20 cellular contexts compared by ENCODE assay signal in the genomic region with DNA sequence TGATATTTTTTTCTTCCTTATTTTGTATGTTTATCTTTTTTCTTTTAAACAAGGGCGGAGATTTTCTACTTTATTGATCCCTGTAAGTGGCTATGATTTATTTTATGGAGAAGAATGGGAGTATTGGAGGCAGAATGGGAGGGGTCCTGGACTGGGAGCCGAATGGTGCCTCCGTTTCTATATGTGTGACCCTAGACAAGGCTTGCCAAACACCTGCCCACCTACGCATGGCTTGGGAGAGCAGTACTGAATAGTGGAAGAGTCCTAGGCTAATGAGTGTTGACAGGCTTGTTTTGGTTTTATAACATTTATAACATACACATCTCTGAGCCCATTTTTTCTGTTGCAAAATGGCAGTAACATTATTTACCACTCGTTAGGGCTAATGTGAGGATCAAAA. TPM values are rescaled to one million over a fixed set of nuclear protein-coding genes. Genes with fewer than 3 reads are reported as not detected.
DNase-seq lines count a peak whose midpoint lies in the region; ATAC-seq and TF ChIP-seq lines count a peak whose summit lies in the region.
"Had no signal": no experiment of that assay in that cellular context is flagged by ENCODE, and none has a peak within 500 bp of the region (broad histone marks: within the 10 kb centered on the region; RNA-seq: fewer than 3 reads in every experiment).

No MANE protein-coding gene starts in this region.

- peaks cover 20% of the 10 kb centered on the region for H3K36me3 Mint-ChIP-seq in progenitor cell of endocrine pancreas (ENCODE audit: insufficient read depth)
- H3K36me3 Mint-ChIP-seq: stimulated activated effector memory CD8-positive, alpha-beta T cell treated with anti-CD3 and anti-CD28 coated beads, Interleukin-12 subunit alpha, Interleukin-12 subunit beta, amount 100 ng/mL, for 72 hours had no signal

- TF ChIP-seq CTCF in heart right ventricle (IDR thresholded peaks at IDR 0.05) = no peak
- TF ChIP-seq CTCF in progenitor cell of endocrine pancreas (IDR thresholded peaks at IDR 0.05; ENCODE audit: unreplicated experiment) = no peak
- TF ChIP-seq CTCF in foreskin keratinocyte (conservative IDR thresholded peaks at IDR 0.05) = no peak

- peak overlapping the region; percentile 27 for H3K4me3 Mint-ChIP-seq in progenitor cell of endocrine pancreas (ENCODE audit: low read depth)
- H3K4me3 Mint-ChIP-seq: activated CD4-positive, alpha-beta T cell treated with anti-CD3 and anti-CD28 coated beads for 36 hours; CD4-positive, alpha-beta memory T cell; dendritic cell treated with granulocyte-macrophage colony-stimulating factor and Interleukin-4, amounts not matched to agents 40 ng/mL and 50 ng/mL, for 4 days; stimulated activated effector memory CD8-positive, alpha-beta T cell treated with anti-CD3 and anti-CD28 coated beads, Interleukin-12 subunit alpha, Interleukin-12 subunit beta, amount 100 ng/mL, for 72 hours had no signal

- DNase-seq in heart right ventricle = no peak
- DNase-seq in Right ventricle myocardium superior = no peak
- no peak for DNase-seq in progenitor cell of endocrine pancreas (ENCODE audit: low spot score, unreplicated experiment)
- DNase-seq in aorta = no peak
- DNase-seq in foreskin keratinocyte = no peak
- DNase-seq: activated CD4-positive, alpha-beta T cell treated with anti-CD3 and anti-CD28 coated beads for 36 hours; activated effector memory CD4-positive, alpha-beta T cell treated with anti-CD3 and anti-CD28 coated beads, Interleukin-2, amount 50 U/mL, for 16 hours; CD4-positive, alpha-beta memory T cell; erythroblast; glutamatergic neuron; IMR-90; MV-4-11; spleen; T1000 had no signal

- peaks cover 0 to 5% (median 0%) of the 10 kb centered on the region in 9 donors for H3K36me3 ChIP-seq in heart right ventricle
- no peaks in the 10 kb centered on the region for H3K36me3 ChIP-seq in duodenal mucosa (ENCODE audit: control insufficient read depth in 1 of 2, insufficient read depth in 2 of 2, low read length in 2 of 2)
- H3K36me3 ChIP-seq in aorta (ENCODE audit: control insufficient read depth in 1 of 2, insufficient read depth in 2 of 2, low read length in 1 of 2) = no peaks in the 10 kb centered on the region
- H3K36me3 ChIP-seq: SJSA1, spleen had no signal

- peaks cover 0 to 11% (median 0%) of the 10 kb centered on the region in 11 donors for H3K9me3 ChIP-seq in heart right ventricle
- H3K9me3 ChIP-seq in duodenal mucosa (ENCODE audit: control insufficient read depth in 1 of 2, low read length in 2 of 2) = no peaks in the 10 kb centered on the region
- no peaks in the 10 kb centered on the region for H3K9me3 ChIP-seq in aorta (ENCODE audit: control insufficient read depth, low read length)
- H3K9me3 ChIP-seq: SJSA1 had no signal

- H3K27me3 ChIP-seq in heart right ventricle = no peaks in the 10 kb centered on the region
- no peaks in the 10 kb centered on the region for H3K27me3 ChIP-seq in duodenal mucosa (ENCODE audit: control insufficient read depth in 1 of 2, insufficient read depth in 2 of 2, low read length in 2 of 2)
- no peaks in the 10 kb centered on the region for H3K27me3 ChIP-seq in aorta (ENCODE audit: control insufficient read depth in 1 of 2, insufficient read depth in 2 of 2, low read length in 1 of 2)
- no peaks in the 10 kb centered on the region for H3K27me3 ChIP-seq in foreskin keratinocyte
- H3K27me3 ChIP-seq: SJSA1, spleen had no signal

- WGBS in heart right ventricle, 2 donors = 80 to 83% methylated on average over 5 of the region's 5 CpGs
- 75% methylated on average over 5 of the region's 5 CpGs for WGBS in aorta, 2 donors

- H3K27ac Mint-ChIP-seq in progenitor cell of endocrine pancreas = peak overlapping the region; percentile 88
- H3K27ac Mint-ChIP-seq: activated CD4-positive, alpha-beta T cell treated with anti-CD3 and anti-CD28 coated beads for 36 hours; CD4-positive, alpha-beta memory T cell; dendritic cell treated with granulocyte-macrophage colony-stimulating factor and Interleukin-4, amounts not matched to agents 40 ng/mL and 50 ng/mL, for 4 days; stimulated activated effector memory CD8-positive, alpha-beta T cell treated with anti-CD3 and anti-CD28 coated beads, Interleukin-12 subunit alpha, Interleukin-12 subunit beta, amount 100 ng/mL, for 72 hours had no signal

- H3K4me1 ChIP-seq in heart right ventricle (peaks cover 20 to 80% (median 63%) of the 10 kb centered on the region in 9 donors), duodenal mucosa (ENCODE audit: control insufficient read depth in 1 of 2, insufficient read depth in 2 of 2, low read length in 2 of 2) (peaks cover 22 to 51% of the 10 kb centered on the region in 2 donors), aorta (ENCODE audit: control insufficient read depth in 1 of 2, insufficient read depth in 2 of 2, low read length in 2 of 2) (peaks cover 4 to 7% of the 10 kb centered on the region in 2 donors), foreskin keratinocyte (no peaks in the 10 kb centered on the region)

- H3K4me3 ChIP-seq in heart right ventricle (peak overlapping the region in 1 of 10 donors; percentile 1), duodenal mucosa (ENCODE audit: low read depth in 1 of 2, low read length in 2 of 2) (peak overlapping the region; percentile 38 to 49), aorta (ENCODE audit: low read length in 2 of 2) (no peak overlapping the region)
- H3K4me3 ChIP-seq: SJSA1, spleen had no signal

- peaks cover under 1% of the 10 kb centered on the region for H3K9me3 Mint-ChIP-seq in progenitor cell of endocrine pancreas (ENCODE audit: low read depth)
- H3K9me3 Mint-ChIP-seq: dendritic cell treated with granulocyte-macrophage colony-stimulating factor and Interleukin-4, amounts not matched to agents 40 ng/mL and 50 ng/mL, for 4 days; stimulated activated effector memory CD8-positive, alpha-beta T cell treated with anti-CD3 and anti-CD28 coated beads, Interleukin-12 subunit alpha, Interleukin-12 subunit beta, amount 100 ng/mL, for 72 hours had no signal

- H3K27me3 Mint-ChIP-seq in progenitor cell of endocrine pancreas = no peaks in the 10 kb centered on the region
- H3K27me3 Mint-ChIP-seq: activated CD4-positive, alpha-beta T cell treated with anti-CD3 and anti-CD28 coated beads for 36 hours; CD4-positive, alpha-beta memory T cell; dendritic cell treated with granulocyte-macrophage colony-stimulating factor and Interleukin-4, amounts not matched to agents 40 ng/mL and 50 ng/mL, for 4 days had no signal

- ATAC-seq in heart right ventricle (no peak), Right ventricle myocardium superior (ENCODE audit: poor library complexity) (no peak), aorta (ENCODE audit: low FRiP score) (no peak), HG03378 (IDR thresholded peaks at IDR 0.05; ENCODE audit: unreplicated experiment) (no peak), HG03196 (IDR thresholded peaks at IDR 0.05; ENCODE audit: unreplicated experiment) (no peak), foreskin keratinocyte (no peak)
- ATAC-seq: activated CD4-positive, alpha-beta T cell treated with anti-CD3 and anti-CD28 coated beads for 36 hours; stimulated activated effector memory CD8-positive, alpha-beta T cell treated with anti-CD3 and anti-CD28 coated beads, Interleukin-12 subunit alpha, Interleukin-12 subunit beta, amount 100 ng/mL, for 72 hours had no signal

- H3K9ac ChIP-seq in duodenal mucosa (ENCODE audit: low read depth in 1 of 2, low read length in 2 of 2) = peak overlapping the region in 1 of 2 donors; percentile 28

- peaks cover 56% of the 10 kb centered on the region for H3K4me1 Mint-ChIP-seq in progenitor cell of endocrine pancreas (ENCODE audit: low read depth)

- intact Hi-C loops in heart right ventricle (cut with DNase I) (loop anchor here in 1 of 10 donors (2.0 kb wide), 1 partner anchor 28 kb away; the partner anchor contains the start of gene STK38L), Right ventricle myocardium superior (cut with DNase I) (loop anchor here (2.0 kb wide), 1 partner anchor 18 kb away; no protein-coding TSS in a partner anchor), aorta (cut with DNase I) (no loop called here)

- H3K27ac ChIP-seq in heart right ventricle (peak overlapping the region in 9 of 10 donors; percentile 18 to 83 (median 73)), duodenal mucosa (ENCODE audit: low read depth, low read length) (peak overlapping the region; percentile 58), aorta (ENCODE audit: low read depth in 1 of 2, low read length in 2 of 2) (peak overlapping the region; percentile 22 to 51), foreskin keratinocyte (no peak overlapping the region)
- H3K27ac ChIP-seq: SJSA1, spleen had no signal

RNA-seq across cellular contexts. Expression of gene STK38L, which starts 29.0 kb away (rescaled TPM):
- total RNA-seq in heart right ventricle (100 to 1,000 TPM in 5 of 10 donors, 10 to 100 TPM in 5; 40.7 to 165 (median 104) TPM), Right ventricle myocardium superior (55.1 TPM), progenitor cell of endocrine pancreas (145 and 149 TPM in 2 replicates), aorta (100 to 1,000 TPM; 218 to 414 TPM), foreskin keratinocyte (14.8 and 15.0 TPM in 2 replicates)
- polyA plus RNA-seq in heart right ventricle (10 to 100 TPM in 1 of 2 donors, 1 to 10 TPM in 1; 9.5 to 23.5 TPM), aorta (10 to 100 TPM; 54.6 to 94.4 TPM), foreskin keratinocyte (3.3 and 3.8 TPM in 2 replicates)

RNA-seq across cellular contexts. Expression of gene BMAL2, which starts 59.5 kb away (rescaled TPM):
- 1 to 10 TPM; 1.1 to 9.4 (median 2.8) TPM for total RNA-seq in heart right ventricle
- polyA plus RNA-seq in heart right ventricle = under 1 TPM; 0.44 to 0.93 TPM
- 1.1 TPM for total RNA-seq in Right ventricle myocardium superior
- total RNA-seq in progenitor cell of endocrine pancreas = 26.0 and 28.8 TPM in 2 replicates
- total RNA-seq in aorta = 10 to 100 TPM; 18.1 to 22.6 TPM
- polyA plus RNA-seq in aorta = 1 to 10 TPM; 2.8 to 4.4 TPM
- 102 and 113 TPM in 2 replicates for total RNA-seq in foreskin keratinocyte
- polyA plus RNA-seq in foreskin keratinocyte = 20.4 and 26.6 TPM in 2 replicates

Comparison
In these comparisons a context has a peak if more than half of its experiments do, and no peak if none do; other contexts are left out.
1. H3K4me3 ChIP-seq: peak in duodenal mucosa (2 of 2); none in aorta (0 of 2).